In the genomic region with DNA sequence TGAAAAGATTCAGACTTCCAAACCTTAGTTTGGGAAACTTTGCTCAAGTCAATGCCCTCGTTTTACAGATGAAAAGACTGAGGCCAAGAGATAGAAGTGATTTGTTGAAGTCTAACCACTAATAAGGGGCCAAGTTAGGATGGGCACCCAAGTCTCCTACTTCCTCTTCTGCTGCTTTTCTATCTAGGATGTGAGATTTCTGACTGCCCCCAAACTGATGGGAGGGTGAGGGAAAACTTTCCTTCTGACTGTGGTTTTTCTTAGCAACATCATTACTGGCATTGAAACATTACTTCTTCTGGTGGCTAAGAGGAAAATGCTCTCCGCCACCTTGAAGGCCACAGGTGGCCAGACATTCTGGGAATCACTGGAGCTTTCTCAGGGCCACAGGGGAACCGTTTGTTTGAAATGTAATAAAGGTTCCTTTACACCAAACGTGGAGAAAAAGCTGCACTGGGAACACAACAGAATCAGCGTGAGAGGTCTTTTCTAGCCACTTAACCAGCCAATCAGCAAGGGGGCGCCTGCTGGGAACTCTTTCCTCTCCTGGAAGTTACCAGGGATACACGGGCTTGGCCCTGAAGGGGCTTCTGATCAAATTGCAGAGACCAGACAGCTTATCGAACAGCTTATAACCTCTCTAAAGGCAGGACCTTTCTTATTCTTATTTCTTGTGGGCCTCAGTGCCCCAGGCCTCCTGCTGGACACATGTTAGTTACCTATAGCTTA, we compare ENCODE assay signal across 8 cellular contexts.
A peak's percentile ranks its signal among the peaks of the same experiment; 100 is the strongest.
DNase-seq lines count a peak whose midpoint lies in the region; ATAC-seq and TF ChIP-seq lines count a peak whose summit lies in the region.

No MANE protein-coding gene starts in this region.

- TF ChIP-seq CTCF in sigmoid colon (IDR thresholded peaks at IDR 0.05) = no peak

- peaks cover 10% of the 10 kb centered on the region for H3K36me3 Mint-ChIP-seq in activated T-helper 2 cell treated with anti-CD3 and anti-CD28 coated beads, Interferon-gamma antibody, Interleukin-2, Interleukin-4, amounts not matched to agents 10 μg/mL and 5 μg/mL and 100 μg/mL, durations not matched to agents 14 hours and 24 hours and 36 hours (ENCODE audit: low read depth)
- H3K36me3 Mint-ChIP-seq in naive thymus-derived CD8-positive, alpha-beta T cell = no peaks in the 10 kb centered on the region

- peaks cover 78% of the 10 kb centered on the region for H3K4me1 Mint-ChIP-seq in activated T-helper 2 cell treated with anti-CD3 and anti-CD28 coated beads, Interferon-gamma antibody, Interleukin-2, Interleukin-4, amounts not matched to agents 10 μg/mL and 5 μg/mL and 100 μg/mL, durations not matched to agents 14 hours and 24 hours and 36 hours (ENCODE audit: low read depth)
- H3K4me1 Mint-ChIP-seq in naive thymus-derived CD8-positive, alpha-beta T cell = peaks cover 48 to 81% (median 73%) of the 10 kb centered on the region in 4 donors

- H3K36me3 ChIP-seq in HUES6 (ENCODE audit: control insufficient read depth, insufficient read depth, low read length) (no peaks in the 10 kb centered on the region), sigmoid colon (no peaks in the 10 kb centered on the region)

- TF ChIP-seq EP300 in sigmoid colon (IDR thresholded peaks at IDR 0.05) = no peak

- no peak for ATAC-seq in naive thymus-derived CD8-positive, alpha-beta T cell

- H3K4me1 ChIP-seq in HUES6 (ENCODE audit: control insufficient read depth, insufficient read depth, low read length) (peaks cover 35% of the 10 kb centered on the region), sigmoid colon (no peaks in the 10 kb centered on the region)

- H3K27ac ChIP-seq in HUES6 (ENCODE audit: low read depth, low read length) (peak overlapping the region; percentile 53; the same call in 1 of the 2 replicates), sigmoid colon (no peak overlapping the region)

- peak overlapping the region; percentile 34 for H3K4me3 Mint-ChIP-seq in activated T-helper 2 cell treated with anti-CD3 and anti-CD28 coated beads, Interferon-gamma antibody, Interleukin-2, Interleukin-4, amounts not matched to agents 10 μg/mL and 5 μg/mL and 100 μg/mL, durations not matched to agents 14 hours and 24 hours and 36 hours (ENCODE audit: low read depth)
- H3K4me3 Mint-ChIP-seq in naive thymus-derived CD8-positive, alpha-beta T cell = peak overlapping the region in 8 of 10 donors; percentile 41 to 76 (median 69)

- H3K27me3 Mint-ChIP-seq in activated T-helper 2 cell treated with anti-CD3 and anti-CD28 coated beads, Interferon-gamma antibody, Interleukin-2, Interleukin-4, amounts not matched to agents 10 μg/mL and 5 μg/mL and 100 μg/mL, durations not matched to agents 14 hours and 24 hours and 36 hours (ENCODE audit: low read depth) = no peaks in the 10 kb centered on the region
- H3K27me3 Mint-ChIP-seq in naive thymus-derived CD8-positive, alpha-beta T cell = no peaks in the 10 kb centered on the region

- H3K4me3 ChIP-seq in HUES6 (ENCODE audit: low read depth, low read length) (peak overlapping the region; percentile 0; the same call in 1 of the 2 replicates), sigmoid colon (no peak overlapping the region)

- H3K27ac Mint-ChIP-seq in activated T-helper 2 cell treated with anti-CD3 and anti-CD28 coated beads, Interferon-gamma antibody, Interleukin-2, Interleukin-4, amounts not matched to agents 10 μg/mL and 5 μg/mL and 100 μg/mL, durations not matched to agents 14 hours and 24 hours and 36 hours = peak overlapping the region; percentile 96
- peak overlapping the region; percentile 72 to 96 (median 92) for H3K27ac Mint-ChIP-seq in naive thymus-derived CD8-positive, alpha-beta T cell

- no peaks in the 10 kb centered on the region; the same call in 1 of the 2 replicates for H3K27me3 ChIP-seq in HUES6 (ENCODE audit: control insufficient read depth, insufficient read depth, low read length)
- H3K27me3 ChIP-seq in sigmoid colon = no peaks in the 10 kb centered on the region

- TF ChIP-seq POLR2A in sigmoid colon (IDR thresholded peaks at IDR 0.05) = no peak

- H3K9me3 ChIP-seq in HUES6 (ENCODE audit: control insufficient read depth, insufficient read depth, low read depth, low read length) (no peaks in the 10 kb centered on the region), sigmoid colon (no peaks in the 10 kb centered on the region)

- H3K9ac ChIP-seq in HUES6 (ENCODE audit: low read length) = peak overlapping the region; percentile 29

- DNase-seq in NCI-H510A treated with DMSO at 0.1 percent for 48 hours (lab: John Stamatoyannopoulos, UW) (peak; percentile 26), NCI-H510A (lab: John Stamatoyannopoulos, UW) (no peak), GDM1 (lab: John Stamatoyannopoulos, UW) (no peak), SHP77 (lab: John Stamatoyannopoulos, UW) (no peak), sigmoid colon (no peak)
- no peak for DNase-seq in activated T-helper 2 cell treated with anti-CD3 and anti-CD28 coated beads, Interferon-gamma antibody, Interleukin-2, Interleukin-4, amounts not matched to agents 10 μg/mL and 5 μg/mL and 100 μg/mL, durations not matched to agents 14 hours and 24 hours and 36 hours (ENCODE audit: low spot score)
- DNase-seq in naive thymus-derived CD8-positive, alpha-beta T cell = no peak

- 71 to 77% methylated on average over 8 of the region's 8 CpGs for WGBS in sigmoid colon, 2 donors

- H3K9me3 Mint-ChIP-seq in activated T-helper 2 cell treated with anti-CD3 and anti-CD28 coated beads, Interferon-gamma antibody, Interleukin-2, Interleukin-4, amounts not matched to agents 10 μg/mL and 5 μg/mL and 100 μg/mL, durations not matched to agents 14 hours and 24 hours and 36 hours = no peaks in the 10 kb centered on the region
- no peaks in the 10 kb centered on the region for H3K9me3 Mint-ChIP-seq in naive thymus-derived CD8-positive, alpha-beta T cell

- POLR2A ChIA-PET in naive thymus-derived CD8-positive, alpha-beta T cell (lab: Charles Lee) = interaction anchor here (1.3 to 3.7 kb wide), 2 partner anchors 125 to 130 kb away, joined by 4 to 19 read pairs; a partner anchor contains a TSS

- intact Hi-C loops in activated T-helper 2 cell treated with anti-CD3 and anti-CD28 coated beads, Interferon-gamma antibody, Interleukin-2, Interleukin-4, amounts not matched to agents 10 μg/mL and 5 μg/mL and 100 μg/mL, durations not matched to agents 14 hours and 24 hours and 36 hours (cut with micrococcal nuclease) = loop anchor here (1.0 to 10.0 kb wide), 6 partner anchors 66 to 1078 kb away; no protein-coding TSS in a partner anchor
- intact Hi-C loops in sigmoid colon (cut with DNase I) = no loop called here
